In the genomic region with DNA sequence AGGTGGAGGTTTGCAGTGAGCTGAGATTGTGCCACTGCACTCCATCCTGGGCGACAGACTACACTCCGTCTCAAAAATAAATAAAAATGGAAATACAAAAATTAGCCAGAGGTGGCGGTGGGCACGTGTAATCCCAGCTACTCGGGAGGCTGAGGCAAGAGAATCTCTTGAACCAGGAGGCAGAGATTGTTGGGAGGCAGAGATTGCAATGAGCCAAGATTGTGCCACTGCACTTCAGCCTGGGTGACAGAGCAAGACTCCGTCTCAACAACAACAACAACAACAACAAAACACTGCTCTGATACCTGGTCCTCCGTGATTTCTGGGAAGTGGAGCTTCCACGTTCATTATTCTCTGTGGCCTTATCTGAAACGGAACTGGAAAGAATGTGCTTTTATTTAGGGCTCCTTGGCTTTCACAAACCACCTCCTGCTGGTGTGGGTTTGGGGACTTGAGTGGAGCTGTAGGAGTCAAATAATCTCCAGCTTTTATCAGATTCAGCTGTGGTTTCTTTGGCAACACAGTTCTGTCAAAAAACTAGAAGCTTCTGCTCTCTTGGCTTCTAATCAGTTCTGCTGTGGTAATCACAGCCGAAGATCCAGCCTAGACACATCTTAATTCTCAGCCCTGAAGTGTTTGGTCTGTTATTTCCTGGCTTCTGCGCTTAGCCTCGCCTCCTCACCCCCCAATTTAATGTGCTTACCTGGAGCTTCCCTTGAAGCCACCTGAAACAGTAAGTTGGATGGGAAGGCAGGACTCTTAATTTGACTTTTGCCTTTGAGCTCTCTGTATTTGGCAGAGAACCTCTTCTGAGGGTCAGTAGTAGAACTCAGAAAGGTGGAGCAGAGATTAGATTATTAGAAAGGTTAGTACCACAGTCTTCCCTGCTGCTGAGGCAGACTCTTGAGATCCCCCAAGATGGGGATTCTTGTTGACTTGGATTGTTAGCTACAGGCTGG, we compare ENCODE assay signal across 10 cellular contexts. TPM values are rescaled to one million over a fixed set of nuclear protein-coding genes. Genes with fewer than 3 reads are reported as not detected.
DNase-seq lines count a peak whose midpoint lies in the region; ATAC-seq and TF ChIP-seq lines count a peak whose summit lies in the region.
"Had no signal": no experiment of that assay in that cellular context is flagged by ENCODE, and none has a peak within 500 bp of the region (broad histone marks: within the 10 kb centered on the region; RNA-seq: fewer than 3 reads in every experiment).

No MANE protein-coding gene starts in this region.

- H3K4me2 ChIP-seq in OCI-LY1 (ENCODE audit: low read length), result peak overlapping the region; percentile 10; the same call in 1 of the 2 replicates

- no peaks in the 10 kb centered on the region for H3K27me3 ChIP-seq in CD8-positive, alpha-beta T cell (ENCODE audit: insufficient read depth, low read length)
- H3K27me3 ChIP-seq in OCI-LY1 (ENCODE audit: insufficient read depth, low read length), result no peaks in the 10 kb centered on the region
- H3K27me3 ChIP-seq in colonic mucosa, result no peaks in the 10 kb centered on the region
- H3K27me3 ChIP-seq: right lobe of liver had no signal

- CTCF ChIA-PET in CD8-positive, alpha-beta T cell (lab: Charles Lee), result interaction anchor here (0.6 to 2.4 kb wide), 7 partner anchors 8 to 356 kb away, joined by 3 to 13 read pairs (median 4); a partner anchor contains a TSS

- H4K20me1 ChIP-seq in OCI-LY1 (ENCODE audit: insufficient read depth, low read length), result no peaks in the 10 kb centered on the region

- H3K9me3 ChIP-seq in CD8-positive, alpha-beta T cell (ENCODE audit: low read length), result no peaks in the 10 kb centered on the region
- no peaks in the 10 kb centered on the region for H3K9me3 ChIP-seq in OCI-LY1 (ENCODE audit: low read length)
- no peaks in the 10 kb centered on the region for H3K9me3 ChIP-seq in colonic mucosa
- H3K9me3 ChIP-seq: right lobe of liver had no signal

- peak overlapping the region; percentile 1; the same call in 1 of the 2 replicates for H3K9ac ChIP-seq in OCI-LY1 (ENCODE audit: low read length)
- no peak overlapping the region for H3K9ac ChIP-seq in colonic mucosa (ENCODE audit: low read depth in 2 of 2, low read length in 2 of 2)

- H3K36me3 Mint-ChIP-seq in CD8-positive, alpha-beta T cell, result peaks cover 15% of the 10 kb centered on the region
- no peaks in the 10 kb centered on the region for H3K36me3 Mint-ChIP-seq in progenitor cell of endocrine pancreas (ENCODE audit: insufficient read depth)

- no peaks in the 10 kb centered on the region for H3K9me2 ChIP-seq in OCI-LY1 (ENCODE audit: low read depth, low read length)

- no peak overlapping the region for H3K4me3 ChIP-seq in CD8-positive, alpha-beta T cell (ENCODE audit: low read depth, low read length)
- H3K4me3 ChIP-seq in OCI-LY1 (ENCODE audit: low read depth, low read length, poor library complexity, severe bottlenecking), result no peak overlapping the region
- H3K4me3 ChIP-seq in colonic mucosa, result no peak overlapping the region
- H3K4me3 ChIP-seq: right lobe of liver had no signal

- no peak for TF ChIP-seq CTCF in CD8-positive, alpha-beta T cell (IDR thresholded peaks at IDR 0.05)
- TF ChIP-seq CTCF in OCI-LY1 (IDR thresholded peaks at IDR 0.05; ENCODE audit: low read length) (no peak), colonic mucosa (IDR thresholded peaks at IDR 0.05) (no peak), progenitor cell of endocrine pancreas (IDR thresholded peaks at IDR 0.05; ENCODE audit: unreplicated experiment) (no peak)

- H3K27ac ChIP-seq in CD8-positive, alpha-beta T cell (ENCODE audit: low read depth, low read length), result no peak overlapping the region
- peak overlapping the region; percentile 68 for H3K27ac ChIP-seq in OCI-LY1 (ENCODE audit: low read depth, low read length, poor library complexity, severe bottlenecking)
- H3K27ac ChIP-seq in colonic mucosa, result peak overlapping the region; percentile 47

- H2AFZ ChIP-seq in OCI-LY1 (ENCODE audit: low read length), result no peak overlapping the region

- peaks cover 54% of the 10 kb centered on the region for H3K4me1 Mint-ChIP-seq in CD8-positive, alpha-beta T cell (ENCODE audit: low read depth)
- peaks cover 9% of the 10 kb centered on the region for H3K4me1 Mint-ChIP-seq in progenitor cell of endocrine pancreas (ENCODE audit: low read depth)

- no peaks in the 10 kb centered on the region for H3K9me3 Mint-ChIP-seq in CD8-positive, alpha-beta T cell
- no peaks in the 10 kb centered on the region for H3K9me3 Mint-ChIP-seq in progenitor cell of endocrine pancreas (ENCODE audit: low read depth)

- H3K4me1 ChIP-seq in CD8-positive, alpha-beta T cell (ENCODE audit: insufficient read depth, low read length), result peaks cover 46% of the 10 kb centered on the region
- H3K4me1 ChIP-seq in OCI-LY1 (ENCODE audit: insufficient read depth, low read length, severe bottlenecking) (peaks cover 63% of the 10 kb centered on the region), colonic mucosa (peaks cover 12% of the 10 kb centered on the region)

- H3K4me3 Mint-ChIP-seq in CD8-positive, alpha-beta T cell, result peak overlapping the region; percentile 47
- no peak overlapping the region for H3K4me3 Mint-ChIP-seq in progenitor cell of endocrine pancreas (ENCODE audit: low read depth)

- ATAC-seq in CD8-positive, alpha-beta T cell, result peak; percentile 74
- ATAC-seq in HG03342 (IDR thresholded peaks at IDR 0.05; ENCODE audit: unreplicated experiment) (no peak), HG03565 (IDR thresholded peaks at IDR 0.05; ENCODE audit: unreplicated experiment) (no peak), HG03108 (IDR thresholded peaks at IDR 0.05; ENCODE audit: unreplicated experiment) (no peak)
- ATAC-seq: right lobe of liver had no signal

- H3K27me3 Mint-ChIP-seq in CD8-positive, alpha-beta T cell (ENCODE audit: low read depth), result no peaks in the 10 kb centered on the region
- no peaks in the 10 kb centered on the region for H3K27me3 Mint-ChIP-seq in progenitor cell of endocrine pancreas

- H3K79me2 ChIP-seq in OCI-LY1 (ENCODE audit: insufficient read depth, low read length), result no peaks in the 10 kb centered on the region

- peak overlapping the region; percentile 92 for H3K27ac Mint-ChIP-seq in CD8-positive, alpha-beta T cell
- peak overlapping the region; percentile 18 for H3K27ac Mint-ChIP-seq in progenitor cell of endocrine pancreas

- H3F3A ChIP-seq in OCI-LY1 (ENCODE audit: insufficient read depth, low read length), result no peaks in the 10 kb centered on the region

- intact Hi-C loops in CD8-positive, alpha-beta T cell (cut with DNase I, micrococcal nuclease), result loop anchor here in 1 of 2 experiments (5.0 kb wide), 1 partner anchor 41 kb away; no protein-coding TSS in a partner anchor
- intact Hi-C loops in colonic mucosa (cut with DNase I), result no loop called here

- H3K36me3 ChIP-seq in CD8-positive, alpha-beta T cell (ENCODE audit: insufficient read depth, low read length), result no peaks in the 10 kb centered on the region
- peaks cover 26% of the 10 kb centered on the region; the same call in 1 of the 2 replicates for H3K36me3 ChIP-seq in OCI-LY1 (ENCODE audit: insufficient read depth, low read length)
- H3K36me3 ChIP-seq in colonic mucosa, result no peaks in the 10 kb centered on the region

- peak in 1 of 7 experiments; percentile 33 for DNase-seq in CD8-positive, alpha-beta T cell
- DNase-seq in colonic mucosa (no peak), progenitor cell of endocrine pancreas (ENCODE audit: low spot score, unreplicated experiment) (no peak), EL (no peak)
- DNase-seq: KG1, right lobe of liver had no signal

- POLR2A ChIA-PET in CD8-positive, alpha-beta T cell (lab: Charles Lee), result interaction anchor here (0.6 to 2.9 kb wide), 8 partner anchors 8 to 253 kb away, joined by 3 to 7 read pairs (median 6); no protein-coding TSS in a partner anchor

RNA-seq across cellular contexts. Expression of a gene that starts 21.4 kb away (rescaled TPM):
- total RNA-seq in CD8-positive, alpha-beta T cell, result 1 to 10 TPM; 1.6 to 1.7 TPM
- 1 to 10 TPM; 1.0 to 2.6 TPM for total RNA-seq in colonic mucosa
- total RNA-seq in progenitor cell of endocrine pancreas, result 0.36 and 0.40 TPM in 2 replicates

RNA-seq across cellular contexts. Expression of a gene that starts 44.5 kb away (rescaled TPM):
- 10 to 100 TPM; 50.8 to 55.0 TPM for total RNA-seq in CD8-positive, alpha-beta T cell
- total RNA-seq in colonic mucosa (10 to 100 TPM; 35.4 to 40.6 TPM), progenitor cell of endocrine pancreas (70.3 and 72.5 TPM in 2 replicates)
